ENCODE assay signal across 21 cellular contexts in genomic region chr10:86244995-86245394, GRCh38.
DNase-seq lines count a peak whose midpoint lies in the region; FAIRE-seq and TF ChIP-seq lines count a peak whose summit lies in the region.
"Had no signal": no experiment of that assay in that cellular context is flagged by ENCODE, and none has a peak within 500 bp of the region (broad histone marks: within the 10 kb centered on the region; RNA-seq: fewer than 3 reads in every experiment).

No MANE protein-coding gene starts in this region.

- H3K23ac ChIP-seq in H1 (ENCODE audit: insufficient read length): no peak overlapping the region
- no peak overlapping the region for H3K23ac ChIP-seq in neuronal stem cell (ENCODE audit: low read depth, low read length, poor library complexity)

- H2AFZ ChIP-seq in H1 (ENCODE audit: low read length) (no peak overlapping the region), neuronal stem cell (ENCODE audit: low read length) (no peak overlapping the region)
- H2AFZ ChIP-seq: GM23338 had no signal

- H3K4ac ChIP-seq in H1 (replicated peaks; ENCODE audit: insufficient read length, low read depth, low read length): no peak overlapping the region
- no peak overlapping the region for H3K4ac ChIP-seq in neuronal stem cell (ENCODE audit: low read length)

- H3K4me1 ChIP-seq in H1 (replicated peaks in 1 of 4; ENCODE audit: control insufficient read depth in 3 of 4, insufficient read depth in 4 of 4, low read length in 3 of 4): 0 out of 7 replicates have a peak, but pooled peaks cover 0 to 5% (median 0%) of the 10 kb centered on the region in 4 experiments
- H3K4me1 ChIP-seq in neuronal stem cell (ENCODE audit: control insufficient read depth in 2 of 2, insufficient read depth in 1 of 2, low read depth in 1 of 2, low read length in 2 of 2): peaks cover 0 to 5% of the 10 kb centered on the region in 2 donors
- H3K4me1 ChIP-seq: BLaER1, Caco-2 had no signal

- H3K27me3 ChIP-seq in H1 (replicated peaks in 1 of 4; ENCODE audit: control insufficient read depth in 3 of 4, extremely low read depth in 1 of 4, insufficient read depth in 3 of 4, low read length in 3 of 4) (no peaks in the 10 kb centered on the region), neuronal stem cell (ENCODE audit: control insufficient read depth in 3 of 3, insufficient read depth in 3 of 3, low read depth in 1 of 3, low read length in 3 of 3) (no peaks in the 10 kb centered on the region)
- H3K27me3 ChIP-seq: BLaER1 had no signal

- H3K36me3 Mint-ChIP-seq in activated CD4-positive, alpha-beta T cell treated with anti-CD3 and anti-CD28 coated beads, Interleukin-2, amount 10 ng/mL, durations not matched to agents 7 days and 5 days (ENCODE audit: low read depth): no peaks in the 10 kb centered on the region
- H3K36me3 Mint-ChIP-seq in progenitor cell of endocrine pancreas (ENCODE audit: insufficient read depth): no peaks in the 10 kb centered on the region
- H3K36me3 Mint-ChIP-seq: CD4-positive, CD25-positive, alpha-beta regulatory T cell; CD8-positive, alpha-beta T cell had no signal

- DNase-seq in activated CD4-positive, alpha-beta T cell treated with anti-CD3 and anti-CD28 coated beads, Interleukin-2, amount 10 ng/mL, durations not matched to agents 7 days and 5 days: no peak
- no peak for DNase-seq in activated CD4-positive, alpha-beta T cell treated with anti-CD3 and anti-CD28 coated beads, Interleukin-2, amount 50 U/mL, for 48 hours
- DNase-seq in NCI-H69 (lab: John Stamatoyannopoulos, UW) (peak; percentile 76), H1 (ENCODE audit: low read depth in 1 of 2, low spot score in 2 of 2) (no peak), neuronal stem cell (ENCODE audit: low spot score) (no peak), 8988T (no peak), progenitor cell of endocrine pancreas (ENCODE audit: low spot score, unreplicated experiment) (no peak), GM19239 (ENCODE audit: insufficient read length, low spot score) (no peak)
- DNase-seq: Caco-2; CD4-positive, CD25-positive, alpha-beta regulatory T cell; CD8-positive, alpha-beta T cell; DMS153; DND-41; GDM1; HFFc6 had no signal

- H4K8ac ChIP-seq in H1 (ENCODE audit: extremely low read depth, insufficient read depth, low read length) (no peak overlapping the region), neuronal stem cell (ENCODE audit: low read depth, low read length) (no peak overlapping the region)

- H3K27ac Mint-ChIP-seq in activated CD4-positive, alpha-beta T cell treated with anti-CD3 and anti-CD28 coated beads, Interleukin-2, amount 10 ng/mL, durations not matched to agents 7 days and 5 days: peak overlapping the region; percentile 13
- H3K27ac Mint-ChIP-seq in progenitor cell of endocrine pancreas: no peak overlapping the region
- H3K27ac Mint-ChIP-seq: CD4-positive, CD25-positive, alpha-beta regulatory T cell; CD8-positive, alpha-beta T cell; GM23338; HFFc6 had no signal

- H2BK20ac ChIP-seq in H1 (ENCODE audit: low read length): no peak overlapping the region

- H3K9me3 Mint-ChIP-seq in activated CD4-positive, alpha-beta T cell treated with anti-CD3 and anti-CD28 coated beads, Interleukin-2, amount 10 ng/mL, durations not matched to agents 7 days and 5 days: peaks cover 2% of the 10 kb centered on the region
- H3K9me3 Mint-ChIP-seq in progenitor cell of endocrine pancreas (ENCODE audit: low read depth): peaks cover 4% of the 10 kb centered on the region

- TF ChIP-seq RAD21 in H1 (IDR thresholded peaks at IDR 0.05 in 1 of 2, conservative IDR thresholded peaks at IDR 0.05 in 1 of 2; ENCODE audit: low read depth in 2 of 2, low read length in 2 of 2): no peak

- no peak overlapping the region for H3K56ac ChIP-seq in H1 (replicated peaks; ENCODE audit: insufficient read length, low read depth, low read length)

- H2BK120ac ChIP-seq in H1 (replicated peaks; ENCODE audit: low read depth, low read length) (no peak overlapping the region), neuronal stem cell (ENCODE audit: low read depth, low read length) (no peak overlapping the region)

- TF ChIP-seq EP300 in H1 (IDR thresholded peaks at IDR 0.05; ENCODE audit: borderline replicate concordance in 1 of 2, low read depth in 2 of 2, low read length in 2 of 2): no peak

- H3K4me1 Mint-ChIP-seq in activated CD4-positive, alpha-beta T cell treated with anti-CD3 and anti-CD28 coated beads, Interleukin-2, amount 10 ng/mL, durations not matched to agents 7 days and 5 days: no peaks in the 10 kb centered on the region
- no peaks in the 10 kb centered on the region for H3K4me1 Mint-ChIP-seq in progenitor cell of endocrine pancreas (ENCODE audit: low read depth)
- H3K4me1 Mint-ChIP-seq: CD4-positive, CD25-positive, alpha-beta regulatory T cell; GM23338 had no signal

- H3K4me2 ChIP-seq in H1 (ENCODE audit: insufficient read depth in 1 of 2, low read depth in 2 of 2, low read length in 2 of 2) (no peak overlapping the region), neuronal stem cell (ENCODE audit: insufficient read depth, low read length, poor library complexity, severe bottlenecking) (no peak overlapping the region)
- H3K4me2 ChIP-seq: BLaER1, GM23338 had no signal

- H3K36me3 ChIP-seq in H1 (ENCODE audit: control insufficient read depth in 2 of 4, insufficient read depth in 4 of 4, low read length in 3 of 4) (no peaks in the 10 kb centered on the region), neuronal stem cell (replicated peaks in 1 of 2; ENCODE audit: control insufficient read depth in 2 of 2, insufficient read depth in 2 of 2, low read length in 2 of 2) (no peaks in the 10 kb centered on the region)
- H3K36me3 ChIP-seq: BLaER1, HAP-1 had no signal

- no peak for TF ChIP-seq CTCF in H1 (IDR thresholded peaks at IDR 0.05; ENCODE audit: control extremely low read depth in 1 of 3, insufficient read depth in 1 of 3, low read depth in 1 of 3, low read length in 3 of 3)
- TF ChIP-seq CTCF in progenitor cell of endocrine pancreas (IDR thresholded peaks at IDR 0.05; ENCODE audit: unreplicated experiment): no peak

- H3K79me1 ChIP-seq in H1 (ENCODE audit: low read depth, low read length) (no peaks in the 10 kb centered on the region), neuronal stem cell (ENCODE audit: low read depth, low read length) (no peaks in the 10 kb centered on the region)

- H3K79me2 ChIP-seq in H1 (ENCODE audit: control insufficient read depth in 1 of 2, insufficient read depth in 2 of 2, low read length in 2 of 2): no peaks in the 10 kb centered on the region

- 0 out of 2 replicates have a peak overlapping the region, but pooled peaks have one; percentile 29 for H2BK15ac ChIP-seq in H1 (ENCODE audit: low read length)
- no peak overlapping the region for H2BK15ac ChIP-seq in neuronal stem cell (ENCODE audit: low read length)

- CTCF ChIA-PET in activated CD4-positive, alpha-beta T cell treated with anti-CD3 and anti-CD28 coated beads, Interleukin-2, amount 10 ng/mL, durations not matched to agents 7 days and 5 days (lab: Charles Lee): interaction anchor here (1.2 kb wide), 1 partner anchor 104 kb away, joined by 3 read pairs; no protein-coding TSS in a partner anchor
- CTCF ChIA-PET in H1 (lab: Charles Lee; ENCODE audit: partially characterized antibody): interaction anchor here (0.9 to 1.5 kb wide), 3 partner anchors 8 to 106 kb away, joined by 3 to 4 read pairs (median 3); no protein-coding TSS in a partner anchor

- POLR2A ChIA-PET in activated CD4-positive, alpha-beta T cell treated with anti-CD3 and anti-CD28 coated beads, Interleukin-2, amount 10 ng/mL, durations not matched to agents 7 days and 5 days (lab: Charles Lee): no interaction called here
- POLR2A ChIA-PET in H1 (lab: Charles Lee; ENCODE audit: partially characterized antibody): no interaction called here

- no peak for TF ChIP-seq POLR2A in H1 (IDR thresholded peaks at IDR 0.05; ENCODE audit: control extremely low read depth in 1 of 2, low read depth in 2 of 2, low read length in 2 of 2)

- no peak overlapping the region for H4K5ac ChIP-seq in H1 (ENCODE audit: insufficient read length, low read depth, low read length)

- no peak overlapping the region for H3K4me3 Mint-ChIP-seq in activated CD4-positive, alpha-beta T cell treated with anti-CD3 and anti-CD28 coated beads, Interleukin-2, amount 10 ng/mL, durations not matched to agents 7 days and 5 days
- no peak overlapping the region for H3K4me3 Mint-ChIP-seq in progenitor cell of endocrine pancreas (ENCODE audit: low read depth)
- H3K4me3 Mint-ChIP-seq: CD4-positive, CD25-positive, alpha-beta regulatory T cell; CD8-positive, alpha-beta T cell; GM23338; HFFc6 had no signal

- H3K14ac ChIP-seq in H1 (ENCODE audit: insufficient read length): no peak overlapping the region
- H3K14ac ChIP-seq in neuronal stem cell (ENCODE audit: low read length): no peak overlapping the region

- WGBS in H1 (ENCODE audit: extremely low coverage in 1 of 2, insufficient coverage in 1 of 2, insufficient read length in 1 of 2, insufficient replicate concordance in 2 of 2, low coverage in 1 of 2, low lambda C conversion rate in 2 of 2, missing lambda C conversion rate in 1 of 2), 2 experiments: 90% methylated on average over 5 of the region's 5 CpGs; no CpG with 5 or more reads in 1 of the 2 experiments
- WGBS in neuronal stem cell (ENCODE audit: extremely low coverage in 2 of 2, insufficient read length in 2 of 2, insufficient replicate concordance in 1 of 2), 2 donors: no CpG with 5 or more reads among the region's 5 CpGs

- H2AK5ac ChIP-seq in H1 (ENCODE audit: low read depth, low read length) (no peak overlapping the region), neuronal stem cell (ENCODE audit: low read depth, low read length) (no peak overlapping the region)

- peaks cover 4% of the 10 kb centered on the region; the same call in 1 of the 2 replicates for H3K23me2 ChIP-seq in H1 (ENCODE audit: low read depth, low read length)

- H3K4me3 ChIP-seq in H1 (ENCODE audit: extremely low read depth in 1 of 4, insufficient read depth in 2 of 4, low read depth in 3 of 4, low read length in 4 of 4): no peak overlapping the region
- no peak overlapping the region for H3K4me3 ChIP-seq in neuronal stem cell (ENCODE audit: low read length in 2 of 2)
- H3K4me3 ChIP-seq: BLaER1, GM12878, GM23338, HAP-1 had no signal

- H4K20me1 ChIP-seq in H1 (replicated peaks in 1 of 2; ENCODE audit: control insufficient read depth in 1 of 2, insufficient read depth in 2 of 2, low read length in 2 of 2): peaks cover 0 to 4% of the 10 kb centered on the region in 2 experiments
- H4K20me1 ChIP-seq: BLaER1 had no signal

- H3K27ac ChIP-seq in H1 (ENCODE audit: low read depth, low read length): no peak overlapping the region
- no peak overlapping the region for H3K27ac ChIP-seq in neuronal stem cell (replicated peaks; ENCODE audit: low read length)
- H3K27ac ChIP-seq: BLaER1, C4-2B had no signal

- H3K9ac ChIP-seq in H1 (replicated peaks in 1 of 4; ENCODE audit: extremely low read depth in 1 of 4, low read depth in 3 of 4, low read length in 3 of 4) (no peak overlapping the region), neuronal stem cell (ENCODE audit: low read depth, low read length, poor library complexity) (no peak overlapping the region)
- H3K9ac ChIP-seq: BLaER1 had no signal

- no peak for FAIRE-seq in H1 (lab: Jason Lieb, UNC)
- no peak for FAIRE-seq in GM19239 (lab: Jason Lieb, UNC)
- FAIRE-seq: GM12878, H54 had no signal

- no peak overlapping the region for H3K18ac ChIP-seq in H1 (ENCODE audit: extremely low read depth, low read length)
- H3K18ac ChIP-seq in neuronal stem cell (ENCODE audit: low read length): peak overlapping the region; percentile 5

- H2BK12ac ChIP-seq in H1 (ENCODE audit: low read depth, low read length) (no peak overlapping the region), neuronal stem cell (ENCODE audit: low read length) (no peak overlapping the region)

- H4K91ac ChIP-seq in H1 (replicated peaks; ENCODE audit: insufficient read length, low read length) (no peak overlapping the region), neuronal stem cell (ENCODE audit: low read depth, low read length, poor library complexity) (no peak overlapping the region)

- H2BK5ac ChIP-seq in H1 (ENCODE audit: low read depth, low read length) (no peak overlapping the region), neuronal stem cell (ENCODE audit: low read length) (no peak overlapping the region)

- no peaks in the 10 kb centered on the region for H3K27me3 Mint-ChIP-seq in activated CD4-positive, alpha-beta T cell treated with anti-CD3 and anti-CD28 coated beads, Interleukin-2, amount 10 ng/mL, durations not matched to agents 7 days and 5 days
- H3K27me3 Mint-ChIP-seq in progenitor cell of endocrine pancreas: no peaks in the 10 kb centered on the region
- H3K27me3 Mint-ChIP-seq: CD4-positive, CD25-positive, alpha-beta regulatory T cell had no signal

- H3K9me3 ChIP-seq in H1 (ENCODE audit: insufficient read depth in 2 of 2, low read depth in 1 of 2, low read length in 1 of 2): peaks cover 2% of the 10 kb centered on the region in 2 experiments
- H3K9me3 ChIP-seq in neuronal stem cell (replicated peaks in 1 of 2; ENCODE audit: control insufficient read depth in 2 of 2, insufficient read depth in 1 of 2, low read depth in 1 of 2, low read length in 2 of 2): peaks cover 0 to 2% of the 10 kb centered on the region in 2 donors
- H3K9me3 ChIP-seq: Caco-2, HAP-1 had no signal
